ENCODE assay signal across 20 cellular contexts in genomic region chr1:56265205-56265604, GRCh38.
"Had no signal": no experiment of that assay in that cellular context is flagged by ENCODE, and none has a peak within 500 bp of the region (broad histone marks: within the 10 kb centered on the region; RNA-seq: fewer than 3 reads in every experiment).

No MANE protein-coding gene starts in this region.

- H3K27me3 Mint-ChIP-seq: T-cell had no signal

- H3K9ac ChIP-seq: SK-N-SH had no signal

- H3K36me3 ChIP-seq: MG63 had no signal

- ATAC-seq: Panc1, PC-3, T-cell had no signal

- H3K4me1 Mint-ChIP-seq: T-cell had no signal

- DNase-seq: Karpas-422, KG1, MG63, NCI-H1092 treated with DMSO at 0.1 percent for 48 hours, NCI-H1436, NCI-H187, NCI-H2029, NCI-H2081 treated with DMSO at 0.1 percent for 48 hours, NCI-H2171, NCI-H226, NCI-H446 treated with DMSO at 0.1 percent for 48 hours, NCI-H526 treated with DMSO at 0.1 percent for 48 hours, NCI-H748 treated with DMSO at 0.1 percent for 48 hours, PC-3, SHP77, SK-N-SH, SW 1271, T-cell had no signal

- H3K27ac ChIP-seq: RWPE1 had no signal

- H3K27me3 ChIP-seq: MG63 had no signal

- H3K27ac Mint-ChIP-seq: T-cell had no signal

- H3K4me3 ChIP-seq: MG63 had no signal

- H3K9me3 ChIP-seq: MG63, SK-N-SH had no signal

- H3K9me3 Mint-ChIP-seq: T-cell had no signal

- H3K4me3 Mint-ChIP-seq: T-cell had no signal

- H3K36me3 Mint-ChIP-seq: T-cell had no signal

- H3K4me2 ChIP-seq: SK-N-SH had no signal
